In genomic region chr7:1029637-1030443, GRCh38 we compare ENCODE assay signal across 11 cellular contexts. TPM values are rescaled to one million over a fixed set of nuclear protein-coding genes. Genes with fewer than 3 reads are reported as not detected.
A peak's percentile ranks its signal among the peaks of the same experiment; 100 is the strongest.
DNase-seq lines count a peak whose midpoint lies in the region; ATAC-seq, FAIRE-seq and TF ChIP-seq lines count a peak whose summit lies in the region.
"Had no signal": no experiment of that assay in that cellular context is flagged by ENCODE, and none has a peak within 500 bp of the region (broad histone marks: within the 10 kb centered on the region; RNA-seq: fewer than 3 reads in every experiment).

No MANE protein-coding gene starts in this region.

- FAIRE-seq in A549 (lab: Jason Lieb, UNC) (no peak), astrocyte (lab: Jason Lieb, UNC) (no peak)
- FAIRE-seq: endometrium had no signal

- TF ChIP-seq CTCF in A549 (IDR thresholded peaks at IDR 0.05) (no peak), HCT116 (IDR thresholded peaks at IDR 0.05 in 2 of 3, conservative IDR thresholded peaks at IDR 0.05 in 1 of 3; ENCODE audit: borderline replicate concordance in 1 of 3, insufficient read depth in 1 of 3, low read depth in 2 of 3, low read length in 2 of 3) (no peak), astrocyte (IDR thresholded peaks at IDR 0.05; ENCODE audit: insufficient read depth, low read depth, low read length) (no peak), nephron (IDR thresholded peaks at IDR 0.05; ENCODE audit: unreplicated experiment in 3 of 3) (no peak), lower leg skin (IDR thresholded peaks at IDR 0.05) (no peak)

- no peak overlapping the region; the same call in 2 of the 3 replicates for H3K4me3 ChIP-seq in A549
- no peak overlapping the region for H3K4me3 ChIP-seq in HCT116 (replicated peaks in 1 of 2; ENCODE audit: low read depth in 1 of 2, low read length in 2 of 2)
- no peak overlapping the region for H3K4me3 ChIP-seq in astrocyte (ENCODE audit: insufficient read depth, low read depth, low read length)
- H3K4me3 ChIP-seq in lower leg skin (ENCODE audit: low read depth, poor library complexity, severe bottlenecking), result no peak overlapping the region
- H3K4me3 ChIP-seq: lung had no signal

- H2AFZ ChIP-seq in HCT116 (ENCODE audit: low read depth, low read length, poor library complexity, severe bottlenecking) (no peak overlapping the region), astrocyte (ENCODE audit: low read depth, low read length) (no peak overlapping the region)

- POLR2A ChIA-PET in A549 (lab: Yijun Ruan, JAX) (interaction anchor here (1.2 to 1.4 kb wide), 2 partner anchors 14 to 15 kb away, joined by 3 to 4 read pairs; partner anchors contain the start of gene GPR146), HCT116 (lab: Charles Lee) (no interaction called here)

- H3K36me3 ChIP-seq in HCT116 (ENCODE audit: control insufficient read depth in 1 of 2, insufficient read depth in 2 of 2, low read length in 2 of 2), result peaks cover 0 to 9% of the 10 kb centered on the region in 2 experiments; a peak in 2 of 4 replicates
- H3K36me3 ChIP-seq in astrocyte (ENCODE audit: insufficient read depth, low read length), result peaks cover 2% of the 10 kb centered on the region

- no peaks in the 10 kb centered on the region for H4K20me1 ChIP-seq in HCT116 (ENCODE audit: insufficient read depth)
- H4K20me1 ChIP-seq in astrocyte (ENCODE audit: insufficient read depth, low read length), result peaks cover 36% of the 10 kb centered on the region

- intact Hi-C loops in HCT116 (cut with micrococcal nuclease) (no loop called here), lower leg skin (cut with DNase I; ENCODE audit: low total_unique reads) (no loop called here)

- H3K4me2 ChIP-seq in A549 (peak overlapping the region; percentile 95), HCT116 (ENCODE audit: low read length) (peak overlapping the region; percentile 82), astrocyte (ENCODE audit: low read length) (peak overlapping the region; percentile 95)

- no TSS peak for BruUV-seq in HCT116 (replicated peaks; lab: Mats Ljungman, UMichigan)

- H3K4me3 Mint-ChIP-seq in astrocyte (ENCODE audit: unreplicated experiment) (peak overlapping the region; percentile 36), nephron (peak overlapping the region; percentile 51 to 74 (median 58))

- peak overlapping the region; percentile 96 to 98 for H3K27ac ChIP-seq in A549
- H3K27ac ChIP-seq in HCT116 (ENCODE audit: low read depth, low read length), result peak overlapping the region; percentile 92
- H3K27ac ChIP-seq in astrocyte (ENCODE audit: low read depth, low read length), result no peak overlapping the region

- no peak for TF ChIP-seq RAD21 in A549 (conservative IDR thresholded peaks at IDR 0.05 in 1 of 2, IDR thresholded peaks at IDR 0.05 in 1 of 2)
- TF ChIP-seq RAD21 in HCT116 (IDR thresholded peaks at IDR 0.05; ENCODE audit: low read depth), result no peak

- H3K27me3 Mint-ChIP-seq in astrocyte (ENCODE audit: low read depth, unreplicated experiment) (no peaks in the 10 kb centered on the region), nephron (ENCODE audit: low read depth) (peaks cover 8% of the 10 kb centered on the region)

- no peak for DNase-seq in A549 (ENCODE audit: low read depth in 1 of 2, low spot score in 1 of 2)
- no peak for DNase-seq in HCT116 (ENCODE audit: low read depth, low spot score)
- no peak for DNase-seq in astrocyte (ENCODE audit: low read depth)
- no peak for DNase-seq in ecto neural progenitor cell (ENCODE audit: low spot score)
- no peak for DNase-seq in lower leg skin (ENCODE audit: low spot score in 2 of 2)
- DNase-seq in NCI-H2081 (lab: John Stamatoyannopoulos, UW), result no peak
- no peak for DNase-seq in stimulated activated naive CD4-positive, alpha-beta T cell treated with Interleukin-2 at 50 U/mL for 16 hours (lab: John Stamatoyannopoulos, UW)
- DNase-seq: activated CD4-positive, alpha-beta T cell treated with anti-CD3 and anti-CD28 coated beads for 48 hours had no signal

- H3K4me1 ChIP-seq in A549 (peaks cover 14% of the 10 kb centered on the region), HCT116 (ENCODE audit: control insufficient read depth in 1 of 2, insufficient read depth in 2 of 2, low read length in 2 of 2) (peaks cover 10 to 26% of the 10 kb centered on the region in 2 experiments), astrocyte (ENCODE audit: insufficient read depth, low read length) (peaks cover 18% of the 10 kb centered on the region)

- peaks cover 8% of the 10 kb centered on the region for H3K36me3 Mint-ChIP-seq in astrocyte (ENCODE audit: low read depth, unreplicated experiment)
- H3K36me3 Mint-ChIP-seq in nephron (ENCODE audit: low read depth), result peaks cover 12% of the 10 kb centered on the region

- WGBS in A549 (ENCODE audit: missing lambda C conversion rate), result 96% methylated on average over 30 of the region's 33 CpGs
- WGBS in lower leg skin, 2 donors, result 88 to 93% methylated on average over 32 to 33 of the region's 33 CpGs

- no peak for TF ChIP-seq EP300 in A549 (IDR thresholded peaks at IDR 0.05)

- TF ChIP-seq POLR2A in A549 (IDR thresholded peaks at IDR 0.05; ENCODE audit: low read length) (no peak), HCT116 (IDR thresholded peaks at IDR 0.05; ENCODE audit: borderline replicate concordance, extremely low read depth, insufficient read depth, insufficient read length) (no peak), lower leg skin (IDR thresholded peaks at IDR 0.05) (no peak)

- RAD21 ChIA-PET in HCT116 (lab: Charles Lee; ENCODE audit: low non-redundant PET in 1 of 2, low total read pairs in 2 of 2, uncharacterized antibody in 2 of 2, unreplicated experiment in 2 of 2), result no interaction called here

- H3K27ac Mint-ChIP-seq in astrocyte (ENCODE audit: unreplicated experiment) (peak overlapping the region; percentile 92), nephron (peak overlapping the region; percentile 66 to 94 (median 84))

- H3K79me2 ChIP-seq in HCT116 (ENCODE audit: insufficient read depth, low read length) (peaks cover 33% of the 10 kb centered on the region), astrocyte (ENCODE audit: insufficient read depth, low read length) (peaks cover 32% of the 10 kb centered on the region)

- H3K9me3 ChIP-seq in A549, result no peaks in the 10 kb centered on the region; the same call in 2 of the 3 replicates
- H3K9me3 ChIP-seq in HCT116 (ENCODE audit: control insufficient read depth in 1 of 2, insufficient read depth in 1 of 2, low read depth in 1 of 2, low read length in 2 of 2), result no peaks in the 10 kb centered on the region
- H3K9me3 ChIP-seq in astrocyte (ENCODE audit: insufficient read depth, low read depth, low read length), result no peaks in the 10 kb centered on the region

- H3K9me3 Mint-ChIP-seq in astrocyte (ENCODE audit: unreplicated experiment) (no peaks in the 10 kb centered on the region), nephron (peaks cover 4% of the 10 kb centered on the region)

- no peaks in the 10 kb centered on the region for H3K27me3 ChIP-seq in HCT116 (ENCODE audit: insufficient read depth, low read length)
- H3K27me3 ChIP-seq in astrocyte (ENCODE audit: insufficient read depth, low read length), result no peaks in the 10 kb centered on the region

- H3K9ac ChIP-seq in HCT116 (ENCODE audit: low read length) (peak overlapping the region; percentile 81), astrocyte (ENCODE audit: low read length) (peak overlapping the region; percentile 87)

- ATAC-seq in A549 (no peak), HCT116 (no peak)

- CTCF ChIA-PET in A549 (lab: Yijun Ruan, JAX), result interaction anchor here (1.1 to 14.9 kb wide), 4 partner anchors 15 to 37 kb away, joined by 3 to 138 read pairs (median 6); partner anchors contain the start of gene GPR146
- CTCF ChIA-PET in HCT116 (lab: Charles Lee), result interaction anchor here (0.6 to 1.2 kb wide), 2 partner anchors 15 to 218 kb away, joined by 3 read pairs; partner anchors contain the start of gene GPR146

- H3K9me2 ChIP-seq in HCT116 (ENCODE audit: insufficient read depth), result no peaks in the 10 kb centered on the region

- peaks cover 14% of the 10 kb centered on the region for H3K4me1 Mint-ChIP-seq in astrocyte (ENCODE audit: low read depth, unreplicated experiment)
- peaks cover 40% of the 10 kb centered on the region for H3K4me1 Mint-ChIP-seq in nephron

RNA-seq across cellular contexts. Expression of gene GPR146, which starts 14.5 kb away (rescaled TPM):
- 0.50 and 0.87 TPM in 2 replicates for polyA plus RNA-seq in A549 (2011; rRNA removed)
- 1.3 and 2.3 TPM in 2 replicates for polyA plus RNA-seq in A549 (2012; cell fraction: cytosol; rRNA removed)
- polyA plus RNA-seq in A549 (2012; cell fraction: nucleus; rRNA removed), result 1.7 and 2.9 TPM in 2 replicates
- polyA plus RNA-seq in A549 (2017; fragmentation: RNase III; extraction: RNeasy Plus Mini Kit Qiagen cat#74134 plus additional on column Dnase treatment), result 0.70 to 0.75 TPM (median 0.74 TPM) in 3 replicates
- polyA minus RNA-seq in A549 (2011; rRNA and poly(A)+ RNA removed), result 0.68 and 1.7 TPM in 2 replicates
- total RNA-seq in HCT116 (2021; ENCODE audit: unreplicated experiment), result 2.4 TPM
- 2.6 and 3.0 TPM in 2 replicates for polyA plus RNA-seq in HCT116 (2012)
- 1.7 and 3.4 TPM in 2 replicates for total RNA-seq in astrocyte
- total RNA-seq in lower leg skin, result 10 to 100 TPM; 26.9 to 61.7 (median 39.0) TPM

RNA-seq across cellular contexts. Expression of gene CYP2W1, which starts 46.9 kb away (rescaled TPM):
- not detected in 2 replicates for polyA plus RNA-seq in A549 (2011; rRNA removed)
- polyA plus RNA-seq in A549 (2012; cell fraction: cytosol; rRNA removed), result 0.01 TPM in 1 of 2 replicates, not detected in the other
- polyA plus RNA-seq in A549 (2012; cell fraction: nucleus; rRNA removed), result 0.12 and 0.22 TPM in 2 replicates
- not detected in 3 replicates for polyA plus RNA-seq in A549 (2017; fragmentation: RNase III; extraction: RNeasy Plus Mini Kit Qiagen cat#74134 plus additional on column Dnase treatment)
- polyA minus RNA-seq in A549 (2011; rRNA and poly(A)+ RNA removed), result not detected in 2 replicates
- total RNA-seq in HCT116 (2021; ENCODE audit: unreplicated experiment), result not detected
- 0.08 and 0.12 TPM in 2 replicates for polyA plus RNA-seq in HCT116 (2012)
- total RNA-seq in astrocyte, result not detected in 2 replicates
- 10 to 100 TPM; 11.7 to 31.6 (median 19.3) TPM for total RNA-seq in lower leg skin

RNA-seq across cellular contexts. Expression of gene COX19, which starts 54.5 kb away (rescaled TPM):
- polyA plus RNA-seq in A549 (2011; rRNA removed) (5.4 and 7.6 TPM in 2 replicates), A549 (2017; fragmentation: RNase III; extraction: RNeasy Plus Mini Kit Qiagen cat#74134 plus additional on column Dnase treatment) (6.2 to 7.1 TPM (median 7.0 TPM) in 3 replicates)
- polyA plus RNA-seq in A549 (2012; cell fraction: cytosol; rRNA removed), result 3.9 and 4.5 TPM in 2 replicates
- polyA plus RNA-seq in A549 (2012; cell fraction: nucleus; rRNA removed), result 4.3 and 5.9 TPM in 2 replicates
- polyA minus RNA-seq in A549 (2011; rRNA and poly(A)+ RNA removed), result 4.5 and 5.2 TPM in 2 replicates
- total RNA-seq in HCT116 (2021; ENCODE audit: unreplicated experiment) (14.0 TPM), astrocyte (13.4 and 13.8 TPM in 2 replicates), lower leg skin (10 to 100 TPM; 13.0 to 25.1 (median 15.1) TPM)
- polyA plus RNA-seq in HCT116 (2012), result 5.3 and 7.0 TPM in 2 replicates

RNA-seq across cellular contexts. Expression of gene GPER1, which starts 58.1 kb away (rescaled TPM):
- polyA plus RNA-seq in A549 (2011; rRNA removed) (0.23 and 0.30 TPM in 2 replicates), A549 (2017; fragmentation: RNase III; extraction: RNeasy Plus Mini Kit Qiagen cat#74134 plus additional on column Dnase treatment) (0.50 to 0.80 TPM (median 0.54 TPM) in 3 replicates)
- 0.46 and 0.70 TPM in 2 replicates for polyA plus RNA-seq in A549 (2012; cell fraction: cytosol; rRNA removed)
- polyA plus RNA-seq in A549 (2012; cell fraction: nucleus; rRNA removed), result 0.72 and 0.91 TPM in 2 replicates
- 0.44 and 0.45 TPM in 2 replicates for polyA minus RNA-seq in A549 (2011; rRNA and poly(A)+ RNA removed)
- total RNA-seq in HCT116 (2021; ENCODE audit: unreplicated experiment) (1.2 TPM), astrocyte (13.7 and 17.4 TPM in 2 replicates), lower leg skin (1 to 10 TPM; 1.1 to 4.5 (median 3.1) TPM)
- polyA plus RNA-seq in HCT116 (2012), result 1.0 and 1.3 TPM in 2 replicates

Comparison
In these comparisons a context has a peak if more than half of its experiments do, and no peak if none do; other contexts are left out.
1. RNA of gene CYP2W1, which starts 46.9 kb away (total RNA-seq): 11.7 to 31.6 TPM in lower leg skin; not detected in astrocyte and not detected in HCT116 (single experiment); every median in the first group is over 10 times any median in the second.
2. Peak in every context shown above with its lines, with median percentiles within 50 percentile points of each other: H3K4me2 ChIP-seq.